Comparison of ENCODE assay signal across 23 cellular contexts in genomic region chr10:70847666-70848360, GRCh38. TPM values are rescaled to one million over a fixed set of nuclear protein-coding genes. Genes with fewer than 3 reads are reported as not detected.
DNase-seq lines count a peak whose midpoint lies in the region; ATAC-seq, FAIRE-seq and TF ChIP-seq lines count a peak whose summit lies in the region.
"Had no signal": no experiment of that assay in that cellular context is flagged by ENCODE, and none has a peak within 500 bp of the region (broad histone marks: within the 10 kb centered on the region; RNA-seq: fewer than 3 reads in every experiment).

No MANE protein-coding gene starts in this region.

- no CpG with 5 or more reads among the region's 1 CpG for WGBS in trophoblast cell (ENCODE audit: extremely low coverage, insufficient coverage, insufficient read length)

- in situ Hi-C loops in brain microvascular endothelial cell (cut with HindIII; ENCODE audit: low pct_ligation_motif_present, low sequenced_read_pairs): no loop called here

- H3K36me3 ChIP-seq in brain microvascular endothelial cell (replicated peaks) (peaks cover 12% of the 10 kb centered on the region), trophoblast cell (ENCODE audit: control insufficient read depth in 1 of 2, insufficient read depth in 2 of 2, low read length in 2 of 2) (peaks cover 2 to 9% of the 10 kb centered on the region in 2 experiments)

- no peaks in the 10 kb centered on the region for H3K27me3 Mint-ChIP-seq in activated CD8-positive, alpha-beta memory T cell treated with anti-CD3 and anti-CD28 coated beads, Interleukin-2, amount 10 ng/mL, durations not matched to agents 7 days and 5 days
- H3K27me3 Mint-ChIP-seq: IgD-negative memory B cell, naive B cell had no signal

- H3K27ac Mint-ChIP-seq in activated CD8-positive, alpha-beta memory T cell treated with anti-CD3 and anti-CD28 coated beads, Interleukin-2, amount 10 ng/mL, durations not matched to agents 7 days and 5 days: peak overlapping the region; percentile 35
- H3K27ac Mint-ChIP-seq: IgD-negative memory B cell, naive B cell had no signal

- H3K36me3 Mint-ChIP-seq in activated CD8-positive, alpha-beta memory T cell treated with anti-CD3 and anti-CD28 coated beads, Interleukin-2, amount 10 ng/mL, durations not matched to agents 7 days and 5 days: peaks cover 10% of the 10 kb centered on the region

- H3K23ac ChIP-seq in trophoblast cell (ENCODE audit: low read length): no peak overlapping the region

- no peak overlapping the region for H4K12ac ChIP-seq in trophoblast cell (ENCODE audit: low read depth, low read length)

- H2AK5ac ChIP-seq in trophoblast cell (ENCODE audit: low read length): no peak overlapping the region

- peaks cover 10 to 17% of the 10 kb centered on the region in 2 experiments for H3K4me1 ChIP-seq in trophoblast cell (ENCODE audit: control insufficient read depth in 1 of 2, insufficient read depth in 2 of 2, low read length in 2 of 2)

- FAIRE-seq in H54 (lab: Jason Lieb, UNC): peak; percentile 77
- FAIRE-seq: D721Med, G401.6 had no signal

- peak overlapping the region; percentile 73 for H2BK5ac ChIP-seq in trophoblast cell (ENCODE audit: low read depth, low read length, poor library complexity)

- CTCF ChIA-PET in activated CD8-positive, alpha-beta memory T cell treated with anti-CD3 and anti-CD28 coated beads, Interleukin-2, amount 10 ng/mL, durations not matched to agents 7 days and 5 days (lab: Charles Lee): no interaction called here

- H2BK120ac ChIP-seq in trophoblast cell (ENCODE audit: insufficient read depth, low read length, poor library complexity): no peak overlapping the region

- no peaks in the 10 kb centered on the region for H3K9me3 ChIP-seq in trophoblast cell (ENCODE audit: insufficient read depth, low read depth, low read length)
- H3K9me3 ChIP-seq: body of pancreas had no signal

- TF ChIP-seq POLR2A in H54 (IDR thresholded peaks at IDR 0.05; ENCODE audit: low read depth, low read length): no peak

- no peak for DNase-seq in activated CD8-positive, alpha-beta memory T cell treated with anti-CD3 and anti-CD28 coated beads, Interleukin-2, amount 10 ng/mL, durations not matched to agents 7 days and 5 days
- no peak for DNase-seq in activated CD8-positive, alpha-beta memory T cell treated with anti-CD3 and anti-CD28 coated beads, Interleukin-2, amount 50 U/mL, for 48 hours
- DNase-seq in H54 (ENCODE audit: insufficient read length, low spot score) (no peak), brain microvascular endothelial cell (no peak), trophoblast cell (no peak), NCI-H774 (lab: John Stamatoyannopoulos, UW) (no peak)
- DNase-seq: activated naive CD4-positive, alpha-beta T cell treated with Interleukin-2 at 50 U/mL for 16 hours; body of pancreas; cortex of kidney; naive B cell; NCI-H146; NCI-H748 treated with DMSO at 0.1 percent for 48 hours; OCI-M1; stimulated activated CD4-positive, alpha-beta T cell treated with anti-CD3 and anti-CD28 coated beads, Interleukin-2, amount 100 ng/mL, for 48 hours had no signal

- no peak overlapping the region for H3K4me3 Mint-ChIP-seq in activated CD8-positive, alpha-beta memory T cell treated with anti-CD3 and anti-CD28 coated beads, Interleukin-2, amount 10 ng/mL, durations not matched to agents 7 days and 5 days
- H3K4me3 Mint-ChIP-seq: IgD-negative memory B cell, naive B cell had no signal

- no peak overlapping the region for H3K4ac ChIP-seq in trophoblast cell (ENCODE audit: low read depth, low read length)

- no peak for TF ChIP-seq CTCF in brain microvascular endothelial cell (IDR thresholded peaks at IDR 0.05; ENCODE audit: low read depth, low read length, missing control alignments)

- H3K4me2 ChIP-seq in trophoblast cell (ENCODE audit: low read length): no peak overlapping the region
- H3K4me2 ChIP-seq: hepatocyte had no signal

- H3K79me1 ChIP-seq in trophoblast cell (ENCODE audit: low read length): peaks cover 15% of the 10 kb centered on the region

- no peaks in the 10 kb centered on the region for H3K79me2 ChIP-seq in trophoblast cell (ENCODE audit: control insufficient read depth, insufficient read depth, low read length, poor library complexity)

- no peaks in the 10 kb centered on the region for H3K9me3 Mint-ChIP-seq in activated CD8-positive, alpha-beta memory T cell treated with anti-CD3 and anti-CD28 coated beads, Interleukin-2, amount 10 ng/mL, durations not matched to agents 7 days and 5 days (ENCODE audit: low read depth)
- H3K9me3 Mint-ChIP-seq: IgD-negative memory B cell, naive B cell had no signal

- H3K14ac ChIP-seq in trophoblast cell (ENCODE audit: low read length): no peak overlapping the region

- H3K4me1 Mint-ChIP-seq in activated CD8-positive, alpha-beta memory T cell treated with anti-CD3 and anti-CD28 coated beads, Interleukin-2, amount 10 ng/mL, durations not matched to agents 7 days and 5 days: peaks cover 18% of the 10 kb centered on the region

- H3K4me3 ChIP-seq in brain microvascular endothelial cell (ENCODE audit: low read depth, low read length): no peak overlapping the region
- H3K4me3 ChIP-seq in trophoblast cell (ENCODE audit: low read depth, low read length): no peak overlapping the region
- H3K4me3 ChIP-seq: body of pancreas, hepatocyte, lung had no signal

- H2BK12ac ChIP-seq in trophoblast cell (ENCODE audit: low read length): peak overlapping the region; percentile 48

- no peak overlapping the region for H3K18ac ChIP-seq in trophoblast cell (ENCODE audit: low read length)

- H3K27me3 ChIP-seq in brain microvascular endothelial cell (replicated peaks): no peaks in the 10 kb centered on the region
- no peaks in the 10 kb centered on the region for H3K27me3 ChIP-seq in trophoblast cell (ENCODE audit: insufficient read depth, low read length)
- H3K27me3 ChIP-seq: body of pancreas, hepatocyte had no signal

- H3K27ac ChIP-seq in brain microvascular endothelial cell (peak overlapping the region; percentile 2), trophoblast cell (ENCODE audit: low read depth, low read length) (no peak overlapping the region)
- H3K27ac ChIP-seq: body of pancreas, C4-2B, hepatocyte had no signal

- no peak overlapping the region for H2AFZ ChIP-seq in trophoblast cell (ENCODE audit: insufficient read depth, low read length, poor library complexity)
- H2AFZ ChIP-seq: hepatocyte had no signal

- no peak for ATAC-seq in activated CD8-positive, alpha-beta memory T cell treated with anti-CD3 and anti-CD28 coated beads, Interleukin-2, amount 10 ng/mL, durations not matched to agents 7 days and 5 days
- ATAC-seq in GM21717 (IDR thresholded peaks at IDR 0.05; ENCODE audit: unreplicated experiment): no peak
- no peak for ATAC-seq in HG03457 (IDR thresholded peaks at IDR 0.05; ENCODE audit: unreplicated experiment)
- ATAC-seq: body of pancreas, HCT116 had no signal

- no peak overlapping the region for H4K91ac ChIP-seq in trophoblast cell (ENCODE audit: low read depth, low read length)

- H3K9ac ChIP-seq in trophoblast cell (ENCODE audit: low read length): no peak overlapping the region

- H4K8ac ChIP-seq in trophoblast cell (ENCODE audit: low read depth, low read length): no peak overlapping the region

RNA-seq across cellular contexts. Expression of gene SGPL1, which starts 32.1 kb away (rescaled TPM):
- total RNA-seq in activated CD8-positive, alpha-beta memory T cell treated with anti-CD3 and anti-CD28 coated beads, Interleukin-2, amount 10 ng/mL, durations not matched to agents 7 days and 5 days: 10 to 100 TPM; 22.5 to 29.3 TPM
- 28.1 and 29.4 TPM in 2 replicates for polyA plus RNA-seq in trophoblast cell (2013)

RNA-seq across cellular contexts. Expression of gene PCBD1, which starts 40.6 kb away (rescaled TPM):
- total RNA-seq in activated CD8-positive, alpha-beta memory T cell treated with anti-CD3 and anti-CD28 coated beads, Interleukin-2, amount 10 ng/mL, durations not matched to agents 7 days and 5 days: 10 to 100 TPM; 37.1 to 38.4 TPM
- polyA plus RNA-seq in trophoblast cell (2013): 32.4 and 34.1 TPM in 2 replicates
